ENCODE assay signal across 8 cellular contexts in the genomic region with DNA sequence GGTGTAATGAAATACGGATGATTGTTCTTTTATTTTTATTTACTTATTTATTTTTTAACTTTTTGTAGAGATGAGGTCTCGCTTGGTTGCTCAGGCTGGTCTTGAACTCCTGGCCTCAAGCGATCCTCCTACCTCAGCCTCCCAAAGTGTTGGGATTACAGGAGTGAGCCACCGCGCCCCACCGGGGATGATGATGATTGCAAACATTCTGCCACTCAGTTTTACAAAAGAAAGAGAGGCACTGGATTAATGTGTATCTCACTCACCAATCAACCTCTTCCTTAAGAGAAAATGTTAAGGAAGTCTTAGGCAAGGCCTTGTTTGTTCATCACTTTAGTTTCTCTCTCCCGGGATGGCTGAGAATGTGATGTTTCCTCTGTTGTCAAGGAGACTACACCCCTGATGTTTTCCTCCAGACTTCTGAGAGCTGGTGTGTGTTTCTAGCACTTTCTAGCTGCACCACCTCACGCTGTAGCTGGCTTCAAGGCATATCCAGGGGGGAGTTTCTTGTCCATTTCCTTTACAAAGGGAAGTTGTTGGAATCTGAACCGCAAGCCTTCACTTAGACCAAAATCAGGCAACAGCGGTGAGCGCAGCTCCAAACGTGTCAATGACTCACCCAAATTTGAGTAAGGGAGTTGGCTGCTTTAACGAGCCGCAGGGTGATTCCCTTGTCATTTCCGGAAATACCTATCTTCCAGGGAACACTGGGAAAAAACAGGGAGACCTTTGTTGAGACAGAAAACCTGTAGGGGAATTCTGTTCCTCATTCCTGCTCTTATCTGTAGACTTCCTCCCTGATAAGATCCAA. TPM values are rescaled to one million over a fixed set of nuclear protein-coding genes. Genes with fewer than 3 reads are reported as not detected.
DNase-seq lines count a peak whose midpoint lies in the region; ATAC-seq, FAIRE-seq and TF ChIP-seq lines count a peak whose summit lies in the region.

No MANE protein-coding gene starts in this region.

- peaks cover 81% of the 10 kb centered on the region for H3K79me2 ChIP-seq in K562 (ENCODE audit: control insufficient read depth, insufficient read depth, low read length)

- peak overlapping the region; percentile 97 for H3K4me2 ChIP-seq in K562 (ENCODE audit: insufficient read depth, low read length)

- DNase-seq in stimulated activated CD4-positive, alpha-beta T cell treated with anti-CD3 and anti-CD28 coated beads, Interleukin-12 subunit alpha, Interleukin-12 subunit beta, amount 100 ng/mL, for 4 hours, result peak; percentile 30
- DNase-seq in stimulated activated CD4-positive, alpha-beta T cell treated with anti-CD3 and anti-CD28 coated beads, Interleukin-2, amount 100 ng/mL, for 48 hours, result no peak
- DNase-seq in K562 (ENCODE audit: extremely low read depth in 1 of 4, low spot score in 3 of 4) (peak in 1 of 4 experiments; percentile 77), NCI-H1417 treated with DMSO at 0.1 percent for 48 hours (lab: John Stamatoyannopoulos, UW) (no peak), ecto neural progenitor cell (ENCODE audit: low spot score) (no peak)

- POLR2A ChIA-PET in K562 (lab: Yijun Ruan, JAX), result interaction anchor here (0.6 to 6.1 kb wide), 11 partner anchors 9 to 218 kb away, joined by 3 to 54 read pairs (median 5); no protein-coding TSS in a partner anchor

- peaks cover 44% of the 10 kb centered on the region for H3K4me1 Mint-ChIP-seq in T-helper 1 cell treated with Interleukin-12 subunit alpha and Interleukin-12 subunit beta and Interleukin-4 antibody, amounts not matched to agents 30 μg/mL and 1 μg/mL, for 36 hours (ENCODE audit: low read depth)

- TF ChIP-seq CTCF in K562 (IDR thresholded peaks at IDR 0.05 in 2 of 3, conservative IDR thresholded peaks at IDR 0.05 in 1 of 3; ENCODE audit: insufficient read depth in 2 of 3, low read depth in 1 of 3, low read length in 3 of 3), result no peak

- H3K27ac Mint-ChIP-seq in T-helper 1 cell treated with Interleukin-12 subunit alpha and Interleukin-12 subunit beta and Interleukin-4 antibody, amounts not matched to agents 30 μg/mL and 1 μg/mL, for 36 hours, result peak overlapping the region; percentile 97

- H3K27ac ChIP-seq in K562 (ENCODE audit: extremely low read depth, low read depth, low read length) (peak overlapping the region; percentile 81), iPS-18a (ENCODE audit: low read length) (peak overlapping the region; percentile 78), skeletal muscle tissue (ENCODE audit: low read depth, low read length) (peak overlapping the region; percentile 96)

- BruUV-seq in K562 (replicated peaks; lab: Mats Ljungman, UMichigan), result TSS peak; percentile 43

- H3K4me3 ChIP-seq in K562, result peak overlapping the region; percentile 98
- H3K4me3 ChIP-seq in iPS-18a (ENCODE audit: low read length), result peak overlapping the region; percentile 99
- H3K4me3 ChIP-seq in skeletal muscle tissue (ENCODE audit: low read length in 3 of 3), result peak overlapping the region in 2 of 3 donors; percentile 16 to 70

- no peaks in the 10 kb centered on the region for H3K27me3 ChIP-seq in K562 (ENCODE audit: control insufficient read depth in 2 of 2, insufficient read depth in 2 of 2, low read length in 2 of 2)
- H3K27me3 ChIP-seq in iPS-18a (ENCODE audit: control insufficient read depth, insufficient read depth, low read length), result no peaks in the 10 kb centered on the region
- peaks cover 7 to 25% (median 24%) of the 10 kb centered on the region in 3 donors for H3K27me3 ChIP-seq in skeletal muscle tissue (ENCODE audit: control insufficient read depth in 3 of 3, insufficient read depth in 3 of 3, low read length in 3 of 3)

- peaks cover 38% of the 10 kb centered on the region for H3K36me3 Mint-ChIP-seq in T-helper 1 cell treated with Interleukin-12 subunit alpha and Interleukin-12 subunit beta and Interleukin-4 antibody, amounts not matched to agents 30 μg/mL and 1 μg/mL, for 36 hours (ENCODE audit: low read depth)

- H3K4me1 ChIP-seq in K562 (replicated peaks in 1 of 2; ENCODE audit: control insufficient read depth in 2 of 2, insufficient read depth in 2 of 2, low read length in 2 of 2) (peaks cover 50 to 60% of the 10 kb centered on the region in 2 experiments), iPS-18a (ENCODE audit: control insufficient read depth, low read depth, low read length) (peaks cover 12% of the 10 kb centered on the region), skeletal muscle tissue (ENCODE audit: control insufficient read depth in 3 of 3, insufficient read depth in 3 of 3, low read length in 3 of 3) (peaks cover 13 to 32% (median 24%) of the 10 kb centered on the region in 3 donors)

- WGBS in K562 (ENCODE audit: insufficient coverage, low coverage, missing lambda C conversion rate), result 1% methylated on average over 15 of the region's 15 CpGs

- no peaks in the 10 kb centered on the region for H3K27me3 Mint-ChIP-seq in T-helper 1 cell treated with Interleukin-12 subunit alpha and Interleukin-12 subunit beta and Interleukin-4 antibody, amounts not matched to agents 30 μg/mL and 1 μg/mL, for 36 hours (ENCODE audit: low read depth)

- FAIRE-seq in K562 (lab: Jason Lieb, UNC), result peak; percentile 77

- peaks cover 57% of the 10 kb centered on the region for H4K20me1 ChIP-seq in K562 (replicated peaks; ENCODE audit: control insufficient read depth, insufficient read depth, low read length)

- H3K4me3 Mint-ChIP-seq in T-helper 1 cell treated with Interleukin-12 subunit alpha and Interleukin-12 subunit beta and Interleukin-4 antibody, amounts not matched to agents 30 μg/mL and 1 μg/mL, for 36 hours, result peak overlapping the region; percentile 82

- TF ChIP-seq POLR2A in K562 (conservative IDR thresholded peaks at IDR 0.05), result peak; percentile 59

- H2AFZ ChIP-seq in K562 (ENCODE audit: low read depth, low read length), result no peak overlapping the region

- peaks cover 4% of the 10 kb centered on the region for H3K9me3 Mint-ChIP-seq in T-helper 1 cell treated with Interleukin-12 subunit alpha and Interleukin-12 subunit beta and Interleukin-4 antibody, amounts not matched to agents 30 μg/mL and 1 μg/mL, for 36 hours

- peaks cover 12% of the 10 kb centered on the region for H3K9me1 ChIP-seq in K562 (ENCODE audit: control insufficient read depth, insufficient read depth, low read length)

- no peak for TF ChIP-seq RAD21 in K562 (CRISPR knock-in tag; conservative IDR thresholded peaks at IDR 0.05 in 1 of 2, IDR thresholded peaks at IDR 0.05 in 1 of 2)

- in situ Hi-C loops in K562 (cut with MboI), result no loop called here

- ATAC-seq in K562, result no peak

- no peaks in the 10 kb centered on the region for H3K9me3 ChIP-seq in K562 (replicated peaks; ENCODE audit: control insufficient read depth, insufficient read depth, low read depth, low read length)
- H3K9me3 ChIP-seq in iPS-18a (ENCODE audit: control insufficient read depth, low read depth, low read length), result no peaks in the 10 kb centered on the region
- no peaks in the 10 kb centered on the region for H3K9me3 ChIP-seq in skeletal muscle tissue (ENCODE audit: control insufficient read depth in 3 of 3, low read length in 3 of 3)

- 0 out of 2 replicates have a peak, but pooled peaks have one; percentile 12 for TF ChIP-seq EP300 in K562 (IDR thresholded peaks at IDR 0.05; ENCODE audit: low read length)

- CTCF ChIA-PET in K562 (lab: Yijun Ruan, JAX; ENCODE audit: low intra/inter-chr PET ratio), result no interaction called here

- intact Hi-C loops in K562 (cut with micrococcal nuclease), result loop anchor here (5.0 kb wide), 1 partner anchor 54 kb away; no protein-coding TSS in a partner anchor

- H3K9ac ChIP-seq in K562 (ENCODE audit: insufficient read depth in 1 of 2, low read depth in 2 of 2, low read length in 2 of 2) (peak overlapping the region; percentile 97 to 99), iPS-18a (ENCODE audit: low read length) (peak overlapping the region; percentile 93), skeletal muscle tissue (ENCODE audit: low read depth in 1 of 3, low read length in 3 of 3) (peak overlapping the region in 2 of 3 donors; percentile 82 to 88)

- H3K36me3 ChIP-seq in K562 (ENCODE audit: control insufficient read depth, insufficient read depth, low read length) (peaks cover 58% of the 10 kb centered on the region), iPS-18a (ENCODE audit: control insufficient read depth, low read depth, low read length) (peaks cover 43% of the 10 kb centered on the region), skeletal muscle tissue (ENCODE audit: control insufficient read depth in 3 of 3, insufficient read depth in 3 of 3, low read length in 3 of 3) (no peaks in the 10 kb centered on the region)

TF ChIP-seq in K562, 482 proteins besides CTCF, POLR2A, EP300 and RAD21 (continues in another document):
- TF ChIP-seq, protein P1, sequence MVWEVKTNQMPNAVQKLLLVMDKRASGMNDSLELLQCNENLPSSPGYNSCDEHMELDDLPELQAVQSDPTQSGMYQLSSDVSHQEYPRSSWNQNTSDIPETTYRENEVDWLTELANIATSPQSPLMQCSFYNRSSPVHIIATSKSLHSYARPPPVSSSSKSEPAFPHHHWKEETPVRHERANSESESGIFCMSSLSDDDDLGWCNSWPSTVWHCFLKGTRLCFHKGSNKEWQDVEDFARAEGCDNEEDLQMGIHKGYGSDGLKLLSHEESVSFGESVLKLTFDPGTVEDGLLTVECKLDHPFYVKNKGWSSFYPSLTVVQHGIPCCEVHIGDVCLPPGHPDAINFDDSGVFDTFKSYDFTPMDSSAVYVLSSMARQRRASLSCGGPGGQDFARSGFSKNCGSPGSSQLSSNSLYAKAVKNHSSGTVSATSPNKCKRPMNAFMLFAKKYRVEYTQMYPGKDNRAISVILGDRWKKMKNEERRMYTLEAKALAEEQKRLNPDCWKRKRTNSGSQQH (CRISPR knock-in tag; IDR thresholded peaks at IDR 0.05), result no peak
- TF ChIP-seq NR2C2 (CRISPR knock-in tag; IDR thresholded peaks at IDR 0.05) (no peak), NR2C2 (tag; IDR thresholded peaks at IDR 0.05) (no peak)

RNA-seq across cellular contexts. Expression of a gene that starts 2.3 kb away (rescaled TPM):
- total RNA-seq in K562 (2011; cell fraction: chromatin; rRNA removed; ENCODE audit: low replicate concordance), result 854 and 2,497 TPM in 2 replicates
- 1,644 and 1,749 TPM in 2 replicates for total RNA-seq in K562 (2011; cell fraction: nucleolus; rRNA removed)
- total RNA-seq in K562 (2011; cell fraction: nucleoplasm; rRNA removed), result 955 and 1,119 TPM in 2 replicates
- total RNA-seq in K562 (2014; rRNA removed), result 84.9 and 95.7 TPM in 2 replicates
- total RNA-seq in K562 (2014; rRNA removed; fragmentation: Illumina TruSeq; extraction: Trizol), result 47.0 and 56.0 TPM in 2 replicates
- total RNA-seq in K562 (2015; rRNA removed; fragmentation: Illumina TruSeq; extraction: Trizol), result 76.0 and 82.3 TPM in 2 replicates
- 114 and 121 TPM in 2 replicates for total RNA-seq in K562 (2021)
- 75.7 and 124 TPM in 2 replicates for polyA plus RNA-seq in K562 (2011; rRNA removed)
- 68.3 and 70.8 TPM in 2 replicates for polyA plus RNA-seq in K562 (2011; cell fraction: cytosol; rRNA removed)
- 163 and 213 TPM in 2 replicates for polyA plus RNA-seq in K562 (2011; cell fraction: nucleus; rRNA removed)
- polyA plus RNA-seq in K562 (2012), result 63.2 and 82.8 TPM in 2 replicates
- 56.3 and 63.5 TPM in 2 replicates for polyA plus RNA-seq in K562 (2014; fragmentation: Illumina TruSeq; extraction: Trizol)
- 10 to 100 TPM; 19.9 to 28.4 TPM for polyA plus RNA-seq in K562 (2014; fragmentation: Nextera tagmentation; extraction: Ambion mirVana)
- polyA plus RNA-seq in K562 (2014; rRNA removed), result 44.5 and 59.5 TPM in 2 replicates
- polyA minus RNA-seq in K562 (2011; rRNA and poly(A)+ RNA removed), result 187 and 204 TPM in 2 replicates
- polyA minus RNA-seq in K562 (2011; cell fraction: cytosol; rRNA and poly(A)+ RNA removed), result 172 and 211 TPM in 2 replicates
- 282 and 354 TPM in 2 replicates for polyA minus RNA-seq in K562 (2011; cell fraction: nucleus; rRNA and poly(A)+ RNA removed)
- 45.9 TPM for total RNA-seq in skeletal muscle tissue

Comparison
In these comparisons a context has a peak if more than half of its experiments do, and no peak if none do; other contexts are left out.
1. H3K4me3 ChIP-seq: peak in every context shown above with its lines; median percentile 99 in iPS-18a; 98 in K562; 43 in skeletal muscle tissue.